Comparison of ENCODE assay signal across 30 cellular contexts in the genomic region with DNA sequence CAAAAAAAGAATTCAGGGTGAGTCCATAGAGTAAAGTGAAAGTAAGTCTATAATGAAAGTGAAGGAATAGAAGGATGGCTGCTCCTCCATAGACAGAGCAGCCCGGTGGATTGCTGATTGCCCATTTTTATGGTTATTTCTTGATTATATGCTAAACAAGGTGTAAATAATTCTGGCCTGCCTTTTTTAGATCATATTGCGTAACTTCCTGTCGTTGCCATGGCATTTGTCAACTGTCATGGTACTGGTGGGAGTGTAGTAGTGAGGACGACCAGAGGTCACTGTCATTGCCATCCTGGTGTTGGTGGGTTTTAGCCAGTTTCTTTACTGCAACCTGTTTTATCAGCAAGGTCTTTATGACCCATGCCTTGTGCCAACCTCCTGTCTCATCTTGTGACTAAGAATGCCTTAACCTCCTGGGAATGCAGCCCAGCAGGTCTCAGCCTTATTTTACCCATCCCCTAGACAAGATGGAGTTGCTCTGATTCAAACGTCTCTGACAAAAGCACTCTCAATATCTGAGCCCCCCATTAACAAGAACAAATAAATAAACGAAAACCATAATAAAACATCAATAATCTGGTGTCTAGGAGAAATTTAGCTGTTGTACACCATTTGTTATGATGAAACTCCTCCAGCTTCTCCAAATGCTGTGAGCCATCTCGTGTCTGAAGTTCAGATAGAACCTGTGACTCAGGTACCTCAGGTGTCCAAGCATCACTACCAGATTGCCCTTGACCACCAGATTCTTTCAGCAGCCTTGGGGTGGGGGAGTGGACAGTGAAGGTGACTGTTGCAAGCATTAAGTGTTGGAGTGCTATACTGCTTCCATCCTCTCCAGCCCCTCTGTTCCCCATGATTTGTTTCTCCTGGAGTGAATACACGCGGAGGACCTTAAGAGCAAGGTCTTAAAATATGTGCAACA. TPM values are rescaled to one million over a fixed set of nuclear protein-coding genes. Genes with fewer than 3 reads are reported as not detected.
DNase-seq lines count a peak whose midpoint lies in the region; ATAC-seq and TF ChIP-seq lines count a peak whose summit lies in the region.
"Had no signal": no experiment of that assay in that cellular context is flagged by ENCODE, and none has a peak within 500 bp of the region (broad histone marks: within the 10 kb centered on the region; RNA-seq: fewer than 3 reads in every experiment).

No MANE protein-coding gene starts in this region.

- H4K8ac ChIP-seq in IMR-90 (ENCODE audit: low read depth in 2 of 2, low read length in 2 of 2), result no peak overlapping the region

- H2AK5ac ChIP-seq in IMR-90 (ENCODE audit: low read depth, low read length), result no peak overlapping the region

- H3K4me3 ChIP-seq in IMR-90 (ENCODE audit: insufficient read depth, low read depth, low read length) (no peak overlapping the region), NB4 (ENCODE audit: low read depth, low read length) (no peak overlapping the region), epithelial cell of esophagus (ENCODE audit: low read length) (no peak overlapping the region), prostate gland (no peak overlapping the region)
- H3K4me3 ChIP-seq: BLaER1, left lung, neural progenitor cell, pancreas, Peyer's patch, right atrium auricular region, SJCRH30, thoracic aorta had no signal

- no peak overlapping the region for H2BK120ac ChIP-seq in IMR-90 (ENCODE audit: low read depth, low read length)

- H3K27me3 ChIP-seq in IMR-90 (ENCODE audit: control insufficient read depth, insufficient read depth, low read length) (peaks cover 9% of the 10 kb centered on the region), prostate gland (replicated peaks; ENCODE audit: insufficient read depth) (no peaks in the 10 kb centered on the region)
- H3K27me3 ChIP-seq: BLaER1, neural progenitor cell, pancreas, Peyer's patch, right atrium auricular region had no signal

- H4K91ac ChIP-seq in IMR-90 (ENCODE audit: insufficient read depth, low read depth, low read length), result no peak overlapping the region

- H3K23ac ChIP-seq in IMR-90 (ENCODE audit: low read depth, low read length), result no peak overlapping the region

- H3K9me3 ChIP-seq in IMR-90 (ENCODE audit: control insufficient read depth, insufficient read depth, low read length) (peaks cover 4% of the 10 kb centered on the region; the same call in 1 of the 2 replicates), prostate gland (no peaks in the 10 kb centered on the region)
- H3K9me3 ChIP-seq: BLaER1, left lung, pancreas, Peyer's patch, thoracic aorta had no signal

- no peaks in the 10 kb centered on the region for H3K4me1 ChIP-seq in IMR-90 (ENCODE audit: control insufficient read depth, insufficient read depth, low read length)
- no peaks in the 10 kb centered on the region for H3K4me1 ChIP-seq in prostate gland (replicated peaks)
- H3K4me1 ChIP-seq: BLaER1, left lung, neural progenitor cell, pancreas, Peyer's patch, right atrium auricular region, SJCRH30 had no signal

- POLR2A ChIA-PET in IMR-90 (lab: Charles Lee; ENCODE audit: unreplicated experiment), result no interaction called here

- in situ Hi-C loops in IMR-90 (cut with MboI; ENCODE audit: low sequenced_read_pairs), result no loop called here

- ATAC-seq in IMR-90 (ENCODE audit: low read depth), result no peak
- no peak for ATAC-seq in HG03442 (IDR thresholded peaks at IDR 0.05; ENCODE audit: unreplicated experiment)
- ATAC-seq: activated CD4-positive, alpha-beta T cell treated with anti-CD3 and anti-CD28 coated beads for 36 hours; activated CD8-positive, alpha-beta T cell treated with anti-CD3 and anti-CD28 coated beads, Interleukin-2, amount 10 ng/mL, durations not matched to agents 7 days and 5 days; left lung; pancreas; stimulated activated naive CD8-positive, alpha-beta T cell treated with anti-CD3 and anti-CD28 coated beads, Interleukin-15, Interleukin-2, amounts not matched to agents 100 U/mL and 50 U/mL, for 24 hours had no signal

- intact Hi-C loops in IMR-90 (cut with micrococcal nuclease), result no loop called here
- intact Hi-C loops in prostate gland (cut with DNase I), result no loop called here

- dilution Hi-C loops in IMR-90 (cut with HindIII; ENCODE audit: low sequenced_read_pairs, unreplicated experiment), result no loop called here

- TF ChIP-seq POLR2A in IMR-90 (IDR thresholded peaks at IDR 0.05; ENCODE audit: low read depth, low read length) (no peak), NB4 (IDR thresholded peaks at IDR 0.05; ENCODE audit: extremely low read depth, insufficient read length) (no peak), prostate gland (IDR thresholded peaks at IDR 0.05) (no peak)

- WGBS in IMR-90 (ENCODE audit: extremely low coverage in 2 of 2, insufficient read length in 1 of 2), 2 experiments, result 80% methylated on average over 1 of the region's 9 CpGs; no CpG with 5 or more reads in 1 of the 2 experiments
- WGBS in prostate gland, result 63% methylated on average over 9 of the region's 9 CpGs

- no peak overlapping the region for H4K5ac ChIP-seq in IMR-90 (ENCODE audit: low read depth, low read length)

- H3K36me3 ChIP-seq in IMR-90 (ENCODE audit: control insufficient read depth, insufficient read depth, low read length) (no peaks in the 10 kb centered on the region), prostate gland (no peaks in the 10 kb centered on the region)
- H3K36me3 ChIP-seq: BLaER1, left lung, pancreas, Peyer's patch, right atrium auricular region, SJCRH30, thoracic aorta had no signal

- H3K9me1 ChIP-seq in IMR-90 (ENCODE audit: insufficient read depth, low read length), result no peaks in the 10 kb centered on the region

- H3K18ac ChIP-seq in IMR-90 (ENCODE audit: low read depth, low read length), result no peak overlapping the region

- BruUV-seq in IMR-90 (replicated peaks; lab: Mats Ljungman, UMichigan), result no TSS peak

- CTCF ChIA-PET in IMR-90 (lab: Yijun Ruan, JAX), result no interaction called here

- H3K27ac ChIP-seq in IMR-90 (ENCODE audit: insufficient read depth, low read length) (no peak overlapping the region), prostate gland (no peak overlapping the region)
- H3K27ac ChIP-seq: BLaER1, left lung, neural progenitor cell, pancreas, Peyer's patch, SJCRH30, thoracic aorta, VCaP had no signal

- H3K56ac ChIP-seq in IMR-90 (ENCODE audit: extremely low read depth, insufficient read depth, low read length), result no peak overlapping the region

- no peak overlapping the region for H2BK5ac ChIP-seq in IMR-90 (ENCODE audit: low read depth, low read length, poor library complexity, severe bottlenecking)

- H3K4ac ChIP-seq in IMR-90 (ENCODE audit: low read depth, low read length), result no peak overlapping the region

- no peaks in the 10 kb centered on the region for H3K79me1 ChIP-seq in IMR-90 (ENCODE audit: low read depth in 1 of 2, low read length in 2 of 2)

- H2AK9ac ChIP-seq in IMR-90 (replicated peaks; ENCODE audit: low read depth, low read length, poor library complexity), result no peak overlapping the region

- no peaks in the 10 kb centered on the region for H4K20me1 ChIP-seq in IMR-90 (ENCODE audit: insufficient read depth, low read length)
- H4K20me1 ChIP-seq: BLaER1 had no signal

- DNase-seq in IMR-90, result no peak
- DNase-seq in NB4 (ENCODE audit: low read depth), result peak; percentile 19
- peak; percentile 80 for DNase-seq in epithelial cell of esophagus (ENCODE audit: low read depth)
- DNase-seq in prostate gland (ENCODE audit: low spot score), result peak; percentile 19
- DNase-seq in NCI-H1092 treated with DMSO at 0.1 percent for 48 hours (lab: John Stamatoyannopoulos, UW), result no peak
- no peak for DNase-seq in activated gamma-delta T cell (lab: John Stamatoyannopoulos, UW)
- DNase-seq: activated CD4-positive, alpha-beta T cell treated with anti-CD3 and anti-CD28 coated beads for 36 hours; activated CD8-positive, alpha-beta T cell treated with anti-CD3 and anti-CD28 coated beads, Interleukin-2, amount 10 ng/mL, durations not matched to agents 7 days and 5 days; activated naive CD4-positive, alpha-beta T cell treated with anti-CD3 and anti-CD28 coated beads, Interleukin-2, amount 10 ng/mL, durations not matched to agents 7 days and 5 days; amniotic stem cell; H7; immature natural killer cell; left lung; mesenchymal stem cell; NCI-H1105 treated with DMSO at 0.1 percent for 48 hours; NCI-H2029; NCI-H526; pancreas; Peyer's patch; SJCRH30; stimulated activated CD4-positive, alpha-beta T cell treated with anti-CD3 and anti-CD28 coated beads, Interleukin-2, amount 100 ng/mL, for 24 hours; stimulated activated naive CD8-positive, alpha-beta T cell treated with anti-CD3 and anti-CD28 coated beads, Interleukin-15, Interleukin-2, amounts not matched to agents 100 U/mL and 50 U/mL, for 24 hours; SW 1271; T-helper 9 cell had no signal

- no peak overlapping the region for H2BK15ac ChIP-seq in IMR-90 (ENCODE audit: low read depth, low read length)

- no peak overlapping the region for H3K14ac ChIP-seq in IMR-90 (replicated peaks; ENCODE audit: low read depth, low read length)

- no peak overlapping the region for H2BK20ac ChIP-seq in IMR-90 (ENCODE audit: low read depth, low read length)

- no peak overlapping the region for H3K4me2 ChIP-seq in IMR-90 (ENCODE audit: low read depth, low read length)
- H3K4me2 ChIP-seq: BLaER1, neural progenitor cell had no signal

- no peak overlapping the region for H3K9ac ChIP-seq in IMR-90 (ENCODE audit: low read depth, low read length)
- H3K9ac ChIP-seq: BLaER1, neural progenitor cell had no signal

- H2AFZ ChIP-seq in IMR-90 (replicated peaks; ENCODE audit: low read length, poor library complexity), result no peak overlapping the region
- H2AFZ ChIP-seq: neural progenitor cell had no signal

- TF ChIP-seq CTCF in IMR-90 (conservative IDR thresholded peaks at IDR 0.05; ENCODE audit: low read depth, low read length) (no peak), NB4 (IDR thresholded peaks at IDR 0.05; ENCODE audit: low read depth, low read length) (no peak), epithelial cell of esophagus (IDR thresholded peaks at IDR 0.05; ENCODE audit: insufficient read depth, low read depth, low read length, missing control alignments) (no peak), prostate gland (IDR thresholded peaks at IDR 0.05) (no peak)

- TF ChIP-seq RAD21 in IMR-90 (IDR thresholded peaks at IDR 0.05; ENCODE audit: low read length), result no peak

TF ChIP-seq in IMR-90, 13 proteins besides CTCF, POLR2A, EP300 and RAD21 (continues in another document):
- TF ChIP-seq CHD1 (IDR thresholded peaks at IDR 0.05; ENCODE audit: low read depth, low read length), result no peak

RNA-seq across cellular contexts. Expression of a gene that starts 36.0 kb away (rescaled TPM):
- total RNA-seq in IMR-90 (2012; rRNA removed) (135 and 173 TPM in 2 replicates), prostate gland (10 to 100 TPM; 65.7 to 70.7 TPM)
- polyA plus RNA-seq in IMR-90 (2012; rRNA removed), result 79.0 and 82.8 TPM in 2 replicates
- 39.0 and 98.0 TPM in 2 replicates for polyA plus RNA-seq in IMR-90 (2012; cell fraction: cytosol; rRNA removed)
- 35.8 and 55.8 TPM in 2 replicates for polyA plus RNA-seq in IMR-90 (2012; cell fraction: nucleus; rRNA removed; ENCODE audit: low replicate concordance)

RNA-seq across cellular contexts. Expression of a gene that starts 36.0 kb away (rescaled TPM):
- total RNA-seq in IMR-90 (2012; rRNA removed) (0.28 and 0.36 TPM in 2 replicates), prostate gland (1 to 10 TPM in 1 of 2 donors, under 1 TPM in 1; 0.14 to 4.7 TPM)
- polyA plus RNA-seq in IMR-90 (2012; rRNA removed), result 0.19 and 0.29 TPM in 2 replicates
- polyA plus RNA-seq in IMR-90 (2012; cell fraction: cytosol; rRNA removed), result 0.11 TPM in 2 replicates
- 0.50 and 2.7 TPM in 2 replicates for polyA plus RNA-seq in IMR-90 (2012; cell fraction: nucleus; rRNA removed; ENCODE audit: low replicate concordance)
- total RNA-seq: activated CD8-positive, alpha-beta T cell treated with anti-CD3 and anti-CD28 coated beads, Interleukin-2, amount 10 ng/mL, durations not matched to agents 7 days and 5 days; Peyer's patch had no signal
- polyA plus RNA-seq: immature natural killer cell had no signal

Comparison
In these comparisons a context has a peak if more than half of its experiments do, and no peak if none do; other contexts are left out.
1. DNase-seq: peak in NB4 (single experiment), epithelial cell of esophagus (single experiment) and prostate gland (single experiment); none in IMR-90 (single experiment), NCI-H1092 treated with DMSO at 0.1 percent for 48 hours (single experiment) and activated gamma-delta T cell (single experiment).